Comparison of ENCODE assay signal across 1 cellular context in genomic region chr12:53044052-53044581, GRCh38.
TF ChIP-seq lines count a peak whose summit lies in the region.

No MANE protein-coding gene starts in this region.

TF ChIP-seq in HepG2, 621 proteins besides CTCF, POLR2A, EP300 and RAD21 (continued from another document):
- 0 out of 2 replicates have a peak, but pooled peaks have one; percentile 73 for TF ChIP-seq ZNF318 (CRISPR knock-in tag; IDR thresholded peaks at IDR 0.05)
- TF ChIP-seq, protein P1, sequence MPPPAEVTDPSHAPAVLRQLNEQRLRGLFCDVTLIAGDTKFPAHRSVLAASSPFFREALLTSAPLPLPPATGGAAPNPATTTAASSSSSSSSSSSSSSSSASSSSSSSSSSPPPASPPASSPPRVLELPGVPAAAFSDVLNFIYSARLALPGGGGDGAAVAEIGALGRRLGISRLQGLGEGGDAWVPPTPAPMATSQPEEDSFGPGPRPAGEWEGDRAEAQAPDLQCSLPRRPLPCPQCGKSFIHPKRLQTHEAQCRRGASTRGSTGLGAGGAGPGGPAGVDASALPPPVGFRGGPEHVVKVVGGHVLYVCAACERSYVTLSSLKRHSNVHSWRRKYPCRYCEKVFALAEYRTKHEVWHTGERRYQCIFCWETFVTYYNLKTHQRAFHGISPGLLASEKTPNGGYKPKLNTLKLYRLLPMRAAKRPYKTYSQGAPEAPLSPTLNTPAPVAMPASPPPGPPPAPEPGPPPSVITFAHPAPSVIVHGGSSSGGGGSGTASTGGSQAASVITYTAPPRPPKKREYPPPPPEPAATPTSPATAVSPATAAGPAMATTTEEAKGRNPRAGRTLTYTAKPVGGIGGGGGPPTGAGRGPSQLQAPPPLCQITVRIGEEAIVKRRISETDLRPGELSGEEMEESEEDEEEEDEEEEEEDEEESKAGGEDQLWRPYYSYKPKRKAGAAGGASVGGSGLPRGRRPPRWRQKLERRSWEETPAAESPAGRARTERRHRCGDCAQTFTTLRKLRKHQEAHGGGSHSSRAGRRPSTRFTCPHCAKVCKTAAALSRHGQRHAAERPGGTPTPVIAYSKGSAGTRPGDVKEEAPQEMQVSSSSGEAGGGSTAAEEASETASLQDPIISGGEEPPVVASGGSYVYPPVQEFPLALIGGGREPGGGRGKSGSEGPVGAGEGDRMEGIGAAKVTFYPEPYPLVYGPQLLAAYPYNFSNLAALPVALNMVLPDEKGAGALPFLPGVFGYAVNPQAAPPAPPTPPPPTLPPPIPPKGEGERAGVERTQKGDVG (CRISPR knock-in tag; IDR thresholded peaks at IDR 0.05; ENCODE audit: borderline replicate concordance) = no peak
- peak; percentile 34; the same call in 1 of the 2 replicates for TF ChIP-seq FOXP4 (CRISPR knock-in tag; IDR thresholded peaks at IDR 0.05)
- TF ChIP-seq ZGPAT (CRISPR knock-in tag; IDR thresholded peaks at IDR 0.05) = 0 out of 2 replicates have a peak, but pooled peaks have one; percentile 13
- no peak for TF ChIP-seq HOXD1 (CRISPR knock-in tag; IDR thresholded peaks at IDR 0.05)
- no peak for TF ChIP-seq ZNF160 (CRISPR knock-in tag; IDR thresholded peaks at IDR 0.05)
